9 cellular contexts compared by ENCODE assay signal in genomic region chr20:34390769-34391447, GRCh38. TPM values are rescaled to one million over a fixed set of nuclear protein-coding genes. Genes with fewer than 3 reads are reported as not detected.
DNase-seq lines count a peak whose midpoint lies in the region; ATAC-seq lines count a peak whose summit lies in the region.
"Had no signal": no experiment of that assay in that cellular context is flagged by ENCODE, and none has a peak within 500 bp of the region (broad histone marks: within the 10 kb centered on the region; RNA-seq: fewer than 3 reads in every experiment).

No MANE protein-coding gene starts in this region.

- CTCF ChIA-PET in activated CD8-positive, alpha-beta memory T cell treated with anti-CD3 and anti-CD28 coated beads, Interleukin-2, amount 10 ng/mL, durations not matched to agents 7 days and 5 days (lab: Charles Lee), result no interaction called here
- CTCF ChIA-PET in activated CD4-positive, alpha-beta memory T cell treated with anti-CD3 and anti-CD28 coated beads for 36 hours (lab: Charles Lee), result interaction anchor here (2.0 kb wide), 1 partner anchor 78 kb away, joined by 6 read pairs; no protein-coding TSS in a partner anchor

- DNase-seq in activated CD8-positive, alpha-beta memory T cell treated with anti-CD3 and anti-CD28 coated beads, Interleukin-2, amount 10 ng/mL, durations not matched to agents 7 days and 5 days, result peak; percentile 56
- DNase-seq in activated CD8-positive, alpha-beta memory T cell treated with anti-CD3 and anti-CD28 coated beads for 24 hours, result no peak
- DNase-seq in activated CD4-positive, alpha-beta memory T cell treated with anti-CD3 and anti-CD28 coated beads for 36 hours, result peak; percentile 79
- DNase-seq in hepatic stellate cell (ENCODE audit: low spot score) (peak; percentile 34), C1 segment of cervical spinal cord (lab: John Stamatoyannopoulos, UW) (no peak), iPS-NIHi11 (ENCODE audit: low spot score) (no peak), putamen (ENCODE audit: low spot score) (no peak)
- DNase-seq in stimulated activated CD8-positive, alpha-beta memory T cell treated with anti-CD3 and anti-CD28 coated beads, Interleukin-12 subunit alpha, Interleukin-12 subunit beta, amount 100 ng/mL, for 4 hours (ENCODE audit: low read depth), result peak; percentile 17
- DNase-seq: DND-41 had no signal

- H3K4me3 Mint-ChIP-seq in activated CD8-positive, alpha-beta memory T cell treated with anti-CD3 and anti-CD28 coated beads, Interleukin-2, amount 10 ng/mL, durations not matched to agents 7 days and 5 days, result no peak overlapping the region
- no peak overlapping the region for H3K4me3 Mint-ChIP-seq in activated CD4-positive, alpha-beta memory T cell treated with anti-CD3 and anti-CD28 coated beads for 36 hours

- no peaks in the 10 kb centered on the region for H3K9me3 Mint-ChIP-seq in activated CD8-positive, alpha-beta memory T cell treated with anti-CD3 and anti-CD28 coated beads, Interleukin-2, amount 10 ng/mL, durations not matched to agents 7 days and 5 days (ENCODE audit: low read depth)
- H3K9me3 Mint-ChIP-seq in activated CD4-positive, alpha-beta memory T cell treated with anti-CD3 and anti-CD28 coated beads for 36 hours, result no peaks in the 10 kb centered on the region

- H3K4me1 Mint-ChIP-seq in activated CD8-positive, alpha-beta memory T cell treated with anti-CD3 and anti-CD28 coated beads, Interleukin-2, amount 10 ng/mL, durations not matched to agents 7 days and 5 days, result peaks cover 28% of the 10 kb centered on the region
- peaks cover 31% of the 10 kb centered on the region for H3K4me1 Mint-ChIP-seq in activated CD4-positive, alpha-beta memory T cell treated with anti-CD3 and anti-CD28 coated beads for 36 hours (ENCODE audit: low read depth)

- H3K27ac Mint-ChIP-seq in activated CD8-positive, alpha-beta memory T cell treated with anti-CD3 and anti-CD28 coated beads, Interleukin-2, amount 10 ng/mL, durations not matched to agents 7 days and 5 days, result no peak overlapping the region
- no peak overlapping the region for H3K27ac Mint-ChIP-seq in activated CD4-positive, alpha-beta memory T cell treated with anti-CD3 and anti-CD28 coated beads for 36 hours

- peak; percentile 42 for ATAC-seq in activated CD8-positive, alpha-beta memory T cell treated with anti-CD3 and anti-CD28 coated beads, Interleukin-2, amount 10 ng/mL, durations not matched to agents 7 days and 5 days

- H3K27me3 Mint-ChIP-seq in activated CD8-positive, alpha-beta memory T cell treated with anti-CD3 and anti-CD28 coated beads, Interleukin-2, amount 10 ng/mL, durations not matched to agents 7 days and 5 days, result no peaks in the 10 kb centered on the region
- no peaks in the 10 kb centered on the region for H3K27me3 Mint-ChIP-seq in activated CD4-positive, alpha-beta memory T cell treated with anti-CD3 and anti-CD28 coated beads for 36 hours

- POLR2A ChIA-PET in activated CD4-positive, alpha-beta memory T cell treated with anti-CD3 and anti-CD28 coated beads for 36 hours (lab: Charles Lee), result interaction anchor here (0.7 kb wide), 1 partner anchor 322 kb away, joined by 3 read pairs; no protein-coding TSS in a partner anchor

- H3K36me3 Mint-ChIP-seq in activated CD8-positive, alpha-beta memory T cell treated with anti-CD3 and anti-CD28 coated beads, Interleukin-2, amount 10 ng/mL, durations not matched to agents 7 days and 5 days, result peaks cover 32% of the 10 kb centered on the region
- peaks cover 22% of the 10 kb centered on the region for H3K36me3 Mint-ChIP-seq in activated CD4-positive, alpha-beta memory T cell treated with anti-CD3 and anti-CD28 coated beads for 36 hours

- intact Hi-C loops in activated CD4-positive, alpha-beta memory T cell treated with anti-CD3 and anti-CD28 coated beads for 36 hours (cut with micrococcal nuclease), result no loop called here

RNA-seq across cellular contexts. Expression of gene ITCH, which starts 27.8 kb away (rescaled TPM):
- 10 to 100 TPM; 51.6 to 57.9 TPM for total RNA-seq in activated CD8-positive, alpha-beta memory T cell treated with anti-CD3 and anti-CD28 coated beads, Interleukin-2, amount 10 ng/mL, durations not matched to agents 7 days and 5 days
- total RNA-seq in activated CD4-positive, alpha-beta memory T cell treated with anti-CD3 and anti-CD28 coated beads for 36 hours, result 10 to 100 TPM; 42.3 to 45.2 TPM

Comparison
In these comparisons a context has a peak if more than half of its experiments do, and no peak if none do; other contexts are left out.
1. DNase-seq: peak in activated CD8-positive, alpha-beta memory T cell treated with anti-CD3 and anti-CD28 coated beads, Interleukin-2, amount 10 ng/mL, durations not matched to agents 7 days and 5 days (single experiment), activated CD4-positive, alpha-beta memory T cell treated with anti-CD3 and anti-CD28 coated beads for 36 hours (single experiment), hepatic stellate cell (single experiment) and stimulated activated CD8-positive, alpha-beta memory T cell treated with anti-CD3 and anti-CD28 coated beads, Interleukin-12 subunit alpha, Interleukin-12 subunit beta, amount 100 ng/mL, for 4 hours (single experiment); none in activated CD8-positive, alpha-beta memory T cell treated with anti-CD3 and anti-CD28 coated beads for 24 hours (single experiment), C1 segment of cervical spinal cord (0 of 14), iPS-NIHi11 (single experiment) and putamen (single experiment).